Comparison of ENCODE assay signal across 1 cellular context in genomic region chr10:12801214-12802087, GRCh38.
TF ChIP-seq lines count a peak whose summit lies in the region.

No MANE protein-coding gene starts in this region.

TF ChIP-seq in K562, 482 proteins besides CTCF, POLR2A, EP300 and RAD21 (continued from another document):
- TF ChIP-seq EZH2 (IDR thresholded peaks at IDR 0.05; ENCODE audit: borderline replicate concordance, low read depth, low read length) (no peak), DACH1 (IDR thresholded peaks at IDR 0.05; ENCODE audit: partially characterized antibody) (peak; percentile 92), ZNF696 (CRISPR knock-in tag; conservative IDR thresholded peaks at IDR 0.05) (no peak), THRAP3 (IDR thresholded peaks at IDR 0.05; ENCODE audit: borderline replicate concordance) (no peak), IRF9 (tag; IDR thresholded peaks at IDR 0.05) (no peak), TAF7 (tag; IDR thresholded peaks at IDR 0.05) (no peak), ZBTB9 (CRISPR knock-in tag; IDR thresholded peaks at IDR 0.05) (no peak), CTCFL (IDR thresholded peaks at IDR 0.05; ENCODE audit: borderline replicate concordance, insufficient read depth, low read depth, low read length, poor library complexity, severe bottlenecking) (no peak), BCOR (IDR thresholded peaks at IDR 0.05) (0 out of 2 replicates have a peak, but pooled peaks have one; percentile 16), SP1 (CRISPR knock-in tag; IDR thresholded peaks at IDR 0.05) (no peak), KLF13 (tag; IDR thresholded peaks at IDR 0.05; ENCODE audit: borderline replicate concordance, low read depth) (no peak), ZBTB2 (IDR thresholded peaks at IDR 0.05) (peak; percentile 72), SPI1 (IDR thresholded peaks at IDR 0.05; ENCODE audit: borderline replicate concordance, low read depth, low read length) (no peak), TFAM (CRISPR knock-in tag; conservative IDR thresholded peaks at IDR 0.05) (no peak), THRA (IDR thresholded peaks at IDR 0.05) (no peak), COPS2 (conservative IDR thresholded peaks at IDR 0.05) (no peak), ZNF274 (IDR thresholded peaks at IDR 0.05; ENCODE audit: borderline replicate concordance, low read depth, low read length) (no peak), RBFOX2 (IDR thresholded peaks at IDR 0.05; ENCODE audit: low read depth, low read length) (no peak), ZNF174 (CRISPR knock-in tag; IDR thresholded peaks at IDR 0.05) (no peak), EP400 (IDR thresholded peaks at IDR 0.05) (no peak)
